In genomic region chr13:24053505-24054251, GRCh38 we compare ENCODE assay signal across 8 cellular contexts.
DNase-seq lines count a peak whose midpoint lies in the region; ATAC-seq and TF ChIP-seq lines count a peak whose summit lies in the region.

No MANE protein-coding gene starts in this region.

- H3K79me2 ChIP-seq in KMS-11 (ENCODE audit: insufficient read depth, low read depth) = no peaks in the 10 kb centered on the region

- H3K36me3 ChIP-seq in KMS-11 (ENCODE audit: insufficient read depth) = no peaks in the 10 kb centered on the region
- H3K36me3 ChIP-seq in heart right ventricle = no peaks in the 10 kb centered on the region

- 54 to 55% methylated on average over 9 of the region's 9 CpGs for WGBS in heart right ventricle, 2 donors

- H3K4me1 ChIP-seq in KMS-11 (ENCODE audit: low read depth, poor library complexity, severe bottlenecking) (peaks cover 8% of the 10 kb centered on the region), heart right ventricle (peaks cover 0 to 62% (median 29%) of the 10 kb centered on the region in 9 donors)

- H3K4me3 ChIP-seq in KMS-11 (IDR thresholded peaks at IDR 0.05; ENCODE audit: insufficient read depth, low read depth, low read length) (no peak overlapping the region), heart right ventricle (peak overlapping the region in 2 of 10 donors; percentile 1 to 27)

- ATAC-seq in GM21528 (IDR thresholded peaks at IDR 0.05; ENCODE audit: low FRiP score, unreplicated experiment) (peak; percentile 87), heart right ventricle (peak; percentile 70 to 91 (median 80))

- DNase-seq in DMS53 treated with DMSO at 0.1 percent for 48 hours (lab: John Stamatoyannopoulos, UW; ENCODE audit: unreplicated experiment) (peak; percentile 87), SHP77 (lab: John Stamatoyannopoulos, UW) (peak; percentile 22 to 50), heart right ventricle (peak in 1 of 2 donors; percentile 56), retina (peak; percentile 67), GOT3 (lab: John Stamatoyannopoulos, UW) (no peak)
- peak; percentile 58 for DNase-seq in activated naive CD4-positive, alpha-beta T cell treated with anti-CD3 and anti-CD28 coated beads, Interleukin-2, amount 50 U/mL, for 16 hours

- H3K9ac ChIP-seq in KMS-11 = no peak overlapping the region

- TF ChIP-seq CTCF in KMS-11 (conservative IDR thresholded peaks at IDR 0.05; ENCODE audit: low read depth, low read length) (peak; percentile 72), heart right ventricle (IDR thresholded peaks at IDR 0.05) (peak; percentile 49 to 79 (median 67))

- H2AFZ ChIP-seq in KMS-11 (ENCODE audit: low read depth) = 0 out of 2 replicates have a peak overlapping the region, but pooled peaks have one; percentile 4

- peak overlapping the region; percentile 31 for H3K4me2 ChIP-seq in KMS-11

- no peak overlapping the region for H3K27ac ChIP-seq in KMS-11
- H3K27ac ChIP-seq in heart right ventricle = peak overlapping the region in 8 of 10 donors; percentile 5 to 69 (median 50)

- intact Hi-C loops in heart right ventricle (cut with DNase I) = loop anchor here in 8 of 10 donors (1.0 to 10.0 kb wide), 7 partner anchors 111 to 171 kb away; partner anchors contain the start of gene SPATA13 (in 1 of the 8)

- no peaks in the 10 kb centered on the region for H3K27me3 ChIP-seq in KMS-11 (ENCODE audit: insufficient read depth, low read depth)
- H3K27me3 ChIP-seq in heart right ventricle = no peaks in the 10 kb centered on the region

- no peaks in the 10 kb centered on the region for H4K20me1 ChIP-seq in KMS-11 (ENCODE audit: insufficient read depth)

- no peaks in the 10 kb centered on the region for H3K9me3 ChIP-seq in heart right ventricle
